ENCODE assay signal across 8 cellular contexts in the genomic region with DNA sequence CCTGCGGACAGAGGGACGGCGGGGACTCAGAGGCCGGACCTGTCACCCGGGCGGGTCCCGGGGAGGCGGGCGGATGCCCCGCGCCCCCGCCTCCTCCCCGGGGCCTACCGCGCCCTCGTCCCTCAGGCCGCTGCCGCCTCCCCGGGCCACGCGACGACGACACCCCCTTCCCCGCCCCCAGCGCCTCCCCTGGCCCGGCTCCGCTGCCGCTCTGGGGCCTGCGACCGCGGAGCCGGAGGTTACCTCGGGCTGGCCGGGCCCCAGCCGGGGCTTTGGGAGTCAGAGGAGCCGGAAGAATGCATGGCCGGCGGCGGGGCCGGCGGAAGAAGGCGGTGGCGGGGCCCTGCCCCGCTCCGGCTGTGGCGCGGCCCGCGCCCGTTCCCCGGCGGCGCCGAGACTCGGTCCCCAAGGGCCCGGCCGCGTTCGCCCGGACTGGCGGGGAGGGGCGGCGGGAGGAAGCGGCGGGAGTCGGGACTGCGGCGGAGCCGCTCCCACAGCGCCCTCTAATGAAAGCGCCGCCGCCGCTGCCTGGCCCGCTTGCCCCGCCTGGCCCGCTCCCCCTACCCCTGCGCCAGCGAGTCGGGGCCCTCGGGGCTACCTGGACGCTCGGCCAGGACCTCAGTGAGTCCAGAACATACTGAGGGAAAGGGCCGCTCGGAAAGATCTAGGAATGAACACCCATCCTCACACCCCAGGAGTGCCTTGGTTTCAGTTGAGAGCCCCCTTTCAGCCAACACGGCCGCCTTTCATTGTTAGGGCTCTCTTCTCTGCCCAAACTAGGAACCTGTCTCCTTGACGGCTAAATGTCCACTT. TPM values are rescaled to one million over a fixed set of nuclear protein-coding genes. Genes with fewer than 3 reads are reported as not detected.
DNase-seq lines count a peak whose midpoint lies in the region; ATAC-seq and TF ChIP-seq lines count a peak whose summit lies in the region.

A gene with protein sequence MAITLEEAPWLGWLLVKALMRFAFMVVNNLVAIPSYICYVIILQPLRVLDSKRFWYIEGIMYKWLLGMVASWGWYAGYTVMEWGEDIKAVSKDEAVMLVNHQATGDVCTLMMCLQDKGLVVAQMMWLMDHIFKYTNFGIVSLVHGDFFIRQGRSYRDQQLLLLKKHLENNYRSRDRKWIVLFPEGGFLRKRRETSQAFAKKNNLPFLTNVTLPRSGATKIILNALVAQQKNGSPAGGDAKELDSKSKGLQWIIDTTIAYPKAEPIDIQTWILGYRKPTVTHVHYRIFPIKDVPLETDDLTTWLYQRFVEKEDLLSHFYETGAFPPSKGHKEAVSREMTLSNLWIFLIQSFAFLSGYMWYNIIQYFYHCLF (minus strand): TSS at position 434 of the 813 bp plus-strand sequence. CDS start 1,467 bp downstream, outside the sequence.

- peaks cover 5% of the 10 kb centered on the region; the same call in 1 of the 2 replicates for H3K36me3 ChIP-seq in DOHH2 (ENCODE audit: control insufficient read depth, low read length)
- no peaks in the 10 kb centered on the region for H3K36me3 ChIP-seq in SK-N-MC (ENCODE audit: insufficient read depth, low read length)
- H3K36me3 ChIP-seq in testis (ENCODE audit: low read depth, missing control alignments) = no peaks in the 10 kb centered on the region

- intact Hi-C loops in testis (cut with DNase I; ENCODE audit: low total_unique reads) = loop anchor here (5.0 kb wide), 1 partner anchor 133 kb away; no protein-coding TSS in a partner anchor

- no peaks in the 10 kb centered on the region for H3K9me2 ChIP-seq in DOHH2 (replicated peaks; ENCODE audit: control insufficient read depth, low read length)

- no peak for TF ChIP-seq POLR2A in testis (IDR thresholded peaks at IDR 0.05)

- peaks cover 20% of the 10 kb centered on the region for H3K4me1 ChIP-seq in DOHH2 (ENCODE audit: control insufficient read depth, low read length)
- H3K4me1 ChIP-seq in testis = no peaks in the 10 kb centered on the region

- H3K27me3 ChIP-seq in DOHH2 (ENCODE audit: control insufficient read depth, low read length) = no peaks in the 10 kb centered on the region
- H3K27me3 ChIP-seq in testis = no peaks in the 10 kb centered on the region

- WGBS in testis, 2 donors = 0 to 2% methylated on average over 3 to 33 of the region's 88 CpGs

- H4K20me1 ChIP-seq in DOHH2 (ENCODE audit: control insufficient read depth, insufficient read depth, low read depth, low read length) = no peaks in the 10 kb centered on the region

- ATAC-seq in GM21619 (IDR thresholded peaks at IDR 0.05; ENCODE audit: unreplicated experiment) (peak; percentile 70), omental fat pad (ENCODE audit: low FRiP score) (peak; percentile 98)

- H3K27ac ChIP-seq in DOHH2 (ENCODE audit: low read depth, low read length) (no peak within 1 kb of the TSS; the same call in 1 of the 2 replicates), SK-N-MC (no peak within 1 kb of the TSS), testis (peak within 1 kb of the TSS; percentile 83 to 97)

- H3K9me3 ChIP-seq in DOHH2 (ENCODE audit: control insufficient read depth, insufficient read depth, low read length) = no peaks in the 10 kb centered on the region
- no peaks in the 10 kb centered on the region for H3K9me3 ChIP-seq in SK-N-MC (ENCODE audit: low read depth, low read length)
- no peaks in the 10 kb centered on the region for H3K9me3 ChIP-seq in testis

- peaks cover 2% of the 10 kb centered on the region; the same call in 1 of the 2 replicates for H3K79me2 ChIP-seq in DOHH2 (ENCODE audit: control insufficient read depth, low read length)

- peak within 1 kb of the TSS; percentile 85 for H3K4me2 ChIP-seq in DOHH2 (ENCODE audit: low read length)

- DNase-seq in KG1 (lab: John Stamatoyannopoulos, UW) (peak; percentile 69), SK-N-MC (ENCODE audit: low read depth, low spot score) (no peak), globus pallidus (ENCODE audit: low spot score) (peak; percentile 83), omental fat pad (ENCODE audit: low spot score) (peak; percentile 41), testis (peak; percentile 79)
- peak; percentile 75 for DNase-seq in activated naive CD4-positive, alpha-beta T cell treated with anti-CD3 and anti-CD28 coated beads, Interleukin-2, amount 50 U/mL, for 16 hours

- H3K9ac ChIP-seq in SK-N-MC (ENCODE audit: insufficient read length) = peak within 1 kb of the TSS; percentile 92

- H3K4me3 ChIP-seq in DOHH2 (ENCODE audit: low read length) (peak within 1 kb of the TSS; percentile 76), SK-N-MC (peak within 1 kb of the TSS; percentile 90), testis (peak within 1 kb of the TSS; percentile 77 to 98)

- TF ChIP-seq CTCF in DOHH2 (IDR thresholded peaks at IDR 0.05; ENCODE audit: low read depth, low read length, poor library complexity, severe bottlenecking) (peak; percentile 60), omental fat pad (IDR thresholded peaks at IDR 0.05) (peak in 1 of 3 donors; percentile 34), testis (IDR thresholded peaks at IDR 0.05) (peak; percentile 36 to 66 (median 63))

- H3F3A ChIP-seq in DOHH2 (ENCODE audit: control insufficient read depth, insufficient read depth) = peaks cover 10% of the 10 kb centered on the region

RNA-seq across cellular contexts. Expression of the gene that starts here (rescaled TPM):
- 10 to 100 TPM; 46.8 to 70.9 (median 48.9) TPM for total RNA-seq in omental fat pad
- total RNA-seq in testis = 10 to 100 TPM; 44.1 to 70.5 TPM
- polyA plus RNA-seq in testis (ENCODE audit: insufficient read depth, low read depth, low replicate concordance) = 43.0 TPM

Comparison
In these comparisons a context has a peak if more than half of its experiments do, and no peak if none do; other contexts are left out.
1. H3K27ac ChIP-seq: peak in testis (2 of 2); none in DOHH2 (single experiment) and SK-N-MC (single experiment).
2. Peak in every context shown above with its lines, with median percentiles within 50 percentile points of each other: H3K4me3 ChIP-seq.